Comparison of ENCODE assay signal across 1 cellular context in genomic region chr4:184317234-184317918, GRCh38.
TF ChIP-seq lines count a peak whose summit lies in the region.

No MANE protein-coding gene starts in this region.

TF ChIP-seq in IMR-90, 13 proteins besides CTCF, POLR2A, EP300 and RAD21:
- TF ChIP-seq SMC3 (IDR thresholded peaks at IDR 0.05; ENCODE audit: low read depth, low read length): no peak
- no peak for TF ChIP-seq BHLHE40 (IDR thresholded peaks at IDR 0.05; ENCODE audit: low read depth, low read length)
- TF ChIP-seq RFX5 (IDR thresholded peaks at IDR 0.05; ENCODE audit: low read depth, low read length): no peak
- no peak for TF ChIP-seq ELK1 (IDR thresholded peaks at IDR 0.05; ENCODE audit: borderline replicate concordance, low read depth, low read length)
- TF ChIP-seq RCOR1 (IDR thresholded peaks at IDR 0.05; ENCODE audit: insufficient replicate concordance, low read length): no peak
- TF ChIP-seq CEBPB (IDR thresholded peaks at IDR 0.05; ENCODE audit: low read depth, low read length): no peak
- TF ChIP-seq CHD1 (IDR thresholded peaks at IDR 0.05; ENCODE audit: low read depth, low read length): no peak
- TF ChIP-seq NFE2L2 (IDR thresholded peaks at IDR 0.05; ENCODE audit: low read depth, low read length): no peak
- no peak for TF ChIP-seq USF2 (IDR thresholded peaks at IDR 0.05; ENCODE audit: low read depth, low read length)
- TF ChIP-seq FOS (IDR thresholded peaks at IDR 0.05; ENCODE audit: low read depth, low read length): no peak
- no peak for TF ChIP-seq MXI1 (IDR thresholded peaks at IDR 0.05; ENCODE audit: borderline replicate concordance, low read depth, low read length)
- no peak for TF ChIP-seq MAFK (IDR thresholded peaks at IDR 0.05; ENCODE audit: low read depth, low read length)
- TF ChIP-seq MAZ (IDR thresholded peaks at IDR 0.05; ENCODE audit: borderline replicate concordance, low read depth, low read length): no peak
